In the genomic region with DNA sequence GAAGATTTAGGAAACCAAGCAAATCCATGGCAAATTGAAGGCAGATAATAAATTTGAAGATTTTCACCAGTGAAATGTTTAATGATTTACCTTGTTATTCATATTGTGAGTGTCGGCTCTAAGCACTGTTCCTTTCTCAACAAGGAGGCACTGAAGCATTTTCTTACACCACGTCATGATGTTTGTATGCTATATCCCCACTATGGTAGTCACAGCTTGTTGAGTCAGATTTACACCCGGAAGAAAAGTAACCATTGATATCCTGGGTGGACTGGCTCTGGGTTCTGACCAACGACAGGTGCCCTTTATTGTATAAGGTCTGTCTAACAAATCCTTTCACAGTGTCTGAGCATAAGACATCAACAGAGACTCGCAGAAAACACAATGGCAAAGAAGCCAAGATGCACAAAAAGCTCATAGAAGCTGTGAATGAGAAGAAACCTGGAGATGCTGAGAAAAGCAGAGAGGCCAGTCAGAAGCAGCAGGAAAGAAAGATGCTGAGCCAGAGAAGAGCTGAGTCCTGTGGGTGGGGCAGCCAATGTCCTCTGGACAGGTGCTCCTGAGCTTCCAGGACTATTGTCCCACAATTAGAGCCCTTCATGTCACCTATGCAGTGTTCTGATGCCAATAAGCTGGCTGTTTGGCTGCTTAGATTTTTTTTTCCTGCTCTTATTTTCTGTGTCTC, we compare ENCODE assay signal across 26 cellular contexts. TPM values are rescaled to one million over a fixed set of nuclear protein-coding genes. Genes with fewer than 3 reads are reported as not detected.
DNase-seq lines count a peak whose midpoint lies in the region; ATAC-seq and TF ChIP-seq lines count a peak whose summit lies in the region.
"Had no signal": no experiment of that assay in that cellular context is flagged by ENCODE, and none has a peak within 500 bp of the region (broad histone marks: within the 10 kb centered on the region; RNA-seq: fewer than 3 reads in every experiment).

No MANE protein-coding gene starts in this region.

- H4K20me1 ChIP-seq in mammary epithelial cell (ENCODE audit: insufficient read depth, low read length) (no peaks in the 10 kb centered on the region), PC-3 (ENCODE audit: low read length) (no peaks in the 10 kb centered on the region)
- H4K20me1 ChIP-seq: BLaER1 treated with 17β-estradiol and CSF1 and Interleukin-3, amounts not matched to agents 10 nM and 100 nM had no signal

- TF ChIP-seq CTCF in MCF 10A (IDR thresholded peaks at IDR 0.05; ENCODE audit: unreplicated experiment) = no peak
- no peak for TF ChIP-seq CTCF in mammary epithelial cell (conservative IDR thresholded peaks at IDR 0.05 in 1 of 2, IDR thresholded peaks at IDR 0.05 in 1 of 2; ENCODE audit: extremely low read depth in 1 of 2, insufficient read depth in 1 of 2, low read depth in 1 of 2, low read length in 2 of 2)
- no peak for TF ChIP-seq CTCF in PC-3 (conservative IDR thresholded peaks at IDR 0.05; ENCODE audit: low read depth, low read length)
- no peak for TF ChIP-seq CTCF in choroid plexus epithelial cell (conservative IDR thresholded peaks at IDR 0.05; ENCODE audit: low read depth, low read length)
- no peak for TF ChIP-seq CTCF in heart left ventricle (IDR thresholded peaks at IDR 0.05)

- peaks cover 25% of the 10 kb centered on the region for H3K4me1 ChIP-seq in mammary epithelial cell (ENCODE audit: insufficient read depth, low read length)
- H3K4me1 ChIP-seq in PC-3 (ENCODE audit: insufficient read depth, low read length) = peaks cover 30% of the 10 kb centered on the region
- peaks cover 0 to 3% (median 0%) of the 10 kb centered on the region in 12 donors for H3K4me1 ChIP-seq in heart left ventricle
- H3K4me1 ChIP-seq: parathyroid adenoma had no signal

- H3K9me2 ChIP-seq in PC-3 (replicated peaks; ENCODE audit: low read length) = no peaks in the 10 kb centered on the region

- H3K27ac ChIP-seq in mammary epithelial cell (ENCODE audit: insufficient read depth, low read depth, low read length) (no peak overlapping the region), PC-3 (ENCODE audit: low read length) (peak overlapping the region; percentile 64), heart left ventricle (no peak overlapping the region)
- H3K27ac ChIP-seq: coronary artery, parathyroid adenoma, SK-N-MC had no signal

- no peak overlapping the region for H2AFZ ChIP-seq in mammary epithelial cell (ENCODE audit: low read depth, low read length)
- H2AFZ ChIP-seq in PC-3 (ENCODE audit: low read length) = peak overlapping the region; percentile 35; the same call in 1 of the 2 replicates
- H2AFZ ChIP-seq: parathyroid adenoma had no signal

- no peaks in the 10 kb centered on the region for H3K36me3 Mint-ChIP-seq in MCF 10A (ENCODE audit: insufficient read depth, unreplicated experiment)
- no peaks in the 10 kb centered on the region for H3K36me3 Mint-ChIP-seq in T-cell
- H3K36me3 Mint-ChIP-seq: activated naive CD4-positive, alpha-beta T cell treated with anti-CD3 and anti-CD28 coated beads, Interleukin-2, amount 50 U/mL, for 72 hours; natural killer cell treated with Interleukin-12 subunit alpha and Interleukin-12 subunit beta and Interleukin-15 and Interleukin-18, amount 100 ng/mL, for 72 hours; type B pancreatic cell had no signal

- no peaks in the 10 kb centered on the region for H3K79me2 ChIP-seq in mammary epithelial cell (ENCODE audit: insufficient read depth, low read length)
- no peaks in the 10 kb centered on the region for H3K79me2 ChIP-seq in PC-3 (ENCODE audit: low read length)
- H3K79me2 ChIP-seq: parathyroid adenoma had no signal

- H3K27me3 ChIP-seq in mammary epithelial cell (ENCODE audit: insufficient read depth, low read length) (no peaks in the 10 kb centered on the region), PC-3 (ENCODE audit: low read length) (no peaks in the 10 kb centered on the region), heart left ventricle (no peaks in the 10 kb centered on the region)
- H3K27me3 ChIP-seq: BLaER1 treated with 17β-estradiol and CSF1 and Interleukin-3, amounts not matched to agents 10 nM and 100 nM had no signal

- dilution Hi-C loops in mammary epithelial cell (cut with HindIII; ENCODE audit: low sequenced_read_pairs) = no loop called here

- ATAC-seq in PC-3 (peak; percentile 98), heart left ventricle (no peak), T-cell (replicated peaks in 1 of 4) (no peak)
- ATAC-seq in stimulated activated naive CD8-positive, alpha-beta T cell treated with anti-CD3 and anti-CD28 coated beads, Interleukin-15, Interleukin-2, amounts not matched to agents 100 U/mL and 50 U/mL, for 24 hours = no peak
- no peak for ATAC-seq in activated CD4-positive, CD25-positive, alpha-beta regulatory T cell treated with anti-CD3 and anti-CD28 coated beads, Interleukin-2, amount 50 U/mL, for 24 hours
- ATAC-seq: activated naive CD4-positive, alpha-beta T cell treated with anti-CD3 and anti-CD28 coated beads, Interleukin-2, amount 50 U/mL, for 72 hours; natural killer cell treated with Interleukin-12 subunit alpha and Interleukin-12 subunit beta and Interleukin-15 and Interleukin-18, amount 100 ng/mL, for 72 hours had no signal

- DNase-seq in MCF 10A (ENCODE audit: unreplicated experiment) = peak; percentile 58
- no peak for DNase-seq in mammary epithelial cell
- peak; percentile 87 for DNase-seq in PC-3
- peak; percentile 58 for DNase-seq in choroid plexus epithelial cell (ENCODE audit: low read depth)
- no peak for DNase-seq in heart left ventricle
- DNase-seq in stimulated activated naive CD8-positive, alpha-beta T cell treated with anti-CD3 and anti-CD28 coated beads, Interleukin-15, Interleukin-2, amounts not matched to agents 100 U/mL and 50 U/mL, for 24 hours = no peak
- no peak for DNase-seq in T-cell
- DNase-seq: activated CD4-positive, CD25-positive, alpha-beta regulatory T cell treated with anti-CD3 and anti-CD28 coated beads, Interleukin-2, amount 50 U/mL, for 72 hours; foreskin melanocyte; NCI-H1048; NCI-H2081 treated with DMSO at 0.1 percent for 48 hours; NCI-H526; OCI-M1; stimulated activated CD4-positive, alpha-beta T cell treated with anti-CD3 and anti-CD28 coated beads, Interleukin-1b, Interleukin-23, amount 100 ng/mL, for 48 hours; T-helper 9 cell had no signal

- BruUV-seq in MCF 10A (replicated peaks; lab: Mats Ljungman, UMichigan) (no TSS peak), mammary epithelial cell (replicated peaks; lab: Mats Ljungman, UMichigan) (no TSS peak), PC-3 (replicated peaks; lab: Mats Ljungman, UMichigan) (no TSS peak)

- no peak overlapping the region for H3K4me3 Mint-ChIP-seq in MCF 10A (ENCODE audit: unreplicated experiment)
- H3K4me3 Mint-ChIP-seq in T-cell = no peak overlapping the region
- H3K4me3 Mint-ChIP-seq: activated T-helper 1 cell treated with anti-CD3 and anti-CD28 coated beads, Interleukin-12 subunit alpha, Interleukin-12 subunit beta, Interleukin-2, Interleukin-4 antibody, amounts not matched to agents 30 ng/mL and 10 ng/mL and 1 ng/mL, durations not matched to agents 14 hours and 24 hours and 36 hours; natural killer cell treated with Interleukin-12 subunit alpha and Interleukin-12 subunit beta and Interleukin-15 and Interleukin-18, amount 100 ng/mL, for 72 hours; stimulated activated naive CD8-positive, alpha-beta T cell treated with anti-CD3 and anti-CD28 coated beads, Interleukin-15, Interleukin-2, amounts not matched to agents 100 ng/mL and 50 ng/mL, for 24 hours; type B pancreatic cell had no signal

- no peak overlapping the region for H3K4me2 ChIP-seq in mammary epithelial cell (ENCODE audit: insufficient read depth, low read depth, low read length)
- peak overlapping the region; percentile 52 for H3K4me2 ChIP-seq in PC-3 (ENCODE audit: low read length)

- H3K27me3 Mint-ChIP-seq in MCF 10A (ENCODE audit: insufficient read depth, unreplicated experiment) (no peaks in the 10 kb centered on the region), T-cell (peaks cover 13 to 25% of the 10 kb centered on the region in 2 donors)
- H3K27me3 Mint-ChIP-seq: type B pancreatic cell had no signal

- TF ChIP-seq POLR2A in heart left ventricle (IDR thresholded peaks at IDR 0.05) = no peak

- peaks cover 40% of the 10 kb centered on the region for H3K4me1 Mint-ChIP-seq in MCF 10A (ENCODE audit: insufficient read depth, unreplicated experiment)
- no peaks in the 10 kb centered on the region for H3K4me1 Mint-ChIP-seq in T-cell

- no peak overlapping the region for H3K9ac ChIP-seq in mammary epithelial cell (ENCODE audit: insufficient read depth, low read length)
- H3K9ac ChIP-seq in PC-3 (ENCODE audit: low read length) = peak overlapping the region; percentile 1; the same call in 1 of the 2 replicates
- H3K9ac ChIP-seq: parathyroid adenoma had no signal

- intact Hi-C loops in MCF 10A (cut with micrococcal nuclease) (no loop called here), mammary epithelial cell (cut with micrococcal nuclease) (no loop called here), PC-3 (cut with micrococcal nuclease) (no loop called here), heart left ventricle (cut with DNase I) (no loop called here)

- in situ Hi-C loops in mammary epithelial cell (cut with MboI; ENCODE audit: low sequenced_read_pairs in 2 of 2) = no loop called here

- H3K36me3 ChIP-seq in mammary epithelial cell (ENCODE audit: insufficient read depth, low read length) (no peaks in the 10 kb centered on the region), PC-3 (ENCODE audit: low read depth, low read length) (no peaks in the 10 kb centered on the region), heart left ventricle (no peaks in the 10 kb centered on the region)
- H3K36me3 ChIP-seq: BLaER1 treated with 17β-estradiol and CSF1 and Interleukin-3, amounts not matched to agents 10 nM and 100 nM; HAP-1 had no signal

- H3K9me3 Mint-ChIP-seq in MCF 10A (ENCODE audit: unreplicated experiment) = no peaks in the 10 kb centered on the region
- H3K9me3 Mint-ChIP-seq in T-cell = no peaks in the 10 kb centered on the region
- H3K9me3 Mint-ChIP-seq: activated naive CD4-positive, alpha-beta T cell treated with anti-CD3 and anti-CD28 coated beads, Interleukin-2, amount 50 U/mL, for 72 hours; activated T-helper 1 cell treated with anti-CD3 and anti-CD28 coated beads, Interleukin-12 subunit alpha, Interleukin-12 subunit beta, Interleukin-2, Interleukin-4 antibody, amounts not matched to agents 30 ng/mL and 10 ng/mL and 1 ng/mL, durations not matched to agents 14 hours and 24 hours and 36 hours; natural killer cell treated with Interleukin-12 subunit alpha and Interleukin-12 subunit beta and Interleukin-15 and Interleukin-18, amount 100 ng/mL, for 72 hours; stimulated activated naive CD8-positive, alpha-beta T cell treated with anti-CD3 and anti-CD28 coated beads, Interleukin-15, Interleukin-2, amounts not matched to agents 100 ng/mL and 50 ng/mL, for 24 hours; type B pancreatic cell had no signal

- H3K9me3 ChIP-seq in mammary epithelial cell (replicated peaks; ENCODE audit: insufficient read depth, low read length) (no peaks in the 10 kb centered on the region), PC-3 (ENCODE audit: low read length) (no peaks in the 10 kb centered on the region), heart left ventricle (no peaks in the 10 kb centered on the region)
- H3K9me3 ChIP-seq: HAP-1 had no signal

- peak overlapping the region; percentile 90 for H3K27ac Mint-ChIP-seq in MCF 10A (ENCODE audit: low read depth, unreplicated experiment)
- no peak overlapping the region for H3K27ac Mint-ChIP-seq in T-cell
- H3K27ac Mint-ChIP-seq: activated naive CD4-positive, alpha-beta T cell treated with anti-CD3 and anti-CD28 coated beads, Interleukin-2, amount 50 U/mL, for 72 hours; activated T-helper 1 cell treated with anti-CD3 and anti-CD28 coated beads, Interleukin-12 subunit alpha, Interleukin-12 subunit beta, Interleukin-2, Interleukin-4 antibody, amounts not matched to agents 30 ng/mL and 10 ng/mL and 1 ng/mL, durations not matched to agents 14 hours and 24 hours and 36 hours; natural killer cell treated with Interleukin-12 subunit alpha and Interleukin-12 subunit beta and Interleukin-15 and Interleukin-18, amount 100 ng/mL, for 72 hours; stimulated activated naive CD8-positive, alpha-beta T cell treated with anti-CD3 and anti-CD28 coated beads, Interleukin-15, Interleukin-2, amounts not matched to agents 100 ng/mL and 50 ng/mL, for 24 hours; type B pancreatic cell had no signal

- 98% methylated on average over 5 of the region's 5 CpGs for WGBS in mammary epithelial cell (ENCODE audit: low coverage, missing lambda C conversion rate)
- 90 to 95% (median 95%) methylated on average over 5 of the region's 5 CpGs for WGBS in heart left ventricle, 4 donors

- H3K4me3 ChIP-seq in mammary epithelial cell (replicated peaks in 1 of 3; ENCODE audit: insufficient read depth in 1 of 3, low read depth in 2 of 3, low read length in 3 of 3) (no peak overlapping the region), PC-3 (ENCODE audit: low read length) (no peak overlapping the region; the same call in 1 of the 2 replicates), choroid plexus epithelial cell (ENCODE audit: low read depth, low read length) (no peak overlapping the region), heart left ventricle (no peak overlapping the region)
- H3K4me3 ChIP-seq: BLaER1 treated with 17β-estradiol and CSF1 and Interleukin-3, amounts not matched to agents 10 nM and 100 nM; coronary artery; HAP-1; SK-N-MC had no signal

- POLR2A ChIA-PET in MCF 10A (lab: Yijun Ruan, JAX) (interaction anchor here (0.8 to 2.7 kb wide), 6 partner anchors 10 to 225 kb away, joined by 3 to 10 read pairs (median 4); a partner anchor contains a TSS), PC-3 (lab: Charles Lee; ENCODE audit: unreplicated experiment) (no interaction called here), T-cell (lab: Charles Lee) (interaction anchor here in 1 of 2 donors (0.7 kb wide), 1 partner anchor 44 kb away, joined by 5 read pairs; no protein-coding TSS in a partner anchor)

- H3F3A ChIP-seq in PC-3 (ENCODE audit: low read length, unreplicated experiment) = no peaks in the 10 kb centered on the region

- CTCF ChIA-PET in MCF 10A (lab: Yijun Ruan, JAX) = interaction anchor here (0.7 to 1.0 kb wide), 3 partner anchors 17 to 92 kb away, joined by 3 to 5 read pairs (median 3); no protein-coding TSS in a partner anchor
- CTCF ChIA-PET in mammary epithelial cell (lab: Charles Lee; ENCODE audit: low non-redundant PET) = no interaction called here
- CTCF ChIA-PET in PC-3 (lab: Charles Lee) = no interaction called here
- CTCF ChIA-PET in T-cell (lab: Charles Lee) = no interaction called here

RNA-seq across cellular contexts. Expression of a gene that starts 49.7 kb away (rescaled TPM):
- 100 TPM in 2 replicates for total RNA-seq in MCF 10A (2022)
- total RNA-seq in mammary epithelial cell = 100 to 1,000 TPM; 107 to 221 TPM
- 19.8 TPM for polyA plus RNA-seq in mammary epithelial cell
- polyA minus RNA-seq in mammary epithelial cell = 51.0 TPM
- 46.4 and 62.1 TPM in 2 replicates for total RNA-seq in PC-3 (2014; rRNA removed)
- total RNA-seq in heart left ventricle = 100 to 1,000 TPM; 141 to 277 (median 254) TPM
- polyA plus RNA-seq in heart left ventricle = 10 to 100 TPM; 21.0 to 55.2 TPM
- total RNA-seq in T-cell = 10 to 100 TPM; 43.1 to 69.3 (median 60.9) TPM

Comparison
In these comparisons a context has a peak if more than half of its experiments do, and no peak if none do; other contexts are left out.
1. DNase-seq: peak in MCF 10A (single experiment), PC-3 (single experiment) and choroid plexus epithelial cell (single experiment); none in mammary epithelial cell (single experiment), heart left ventricle (0 of 5), stimulated activated naive CD8-positive, alpha-beta T cell treated with anti-CD3 and anti-CD28 coated beads, Interleukin-15, Interleukin-2, amounts not matched to agents 100 U/mL and 50 U/mL, for 24 hours (single experiment) and T-cell (0 of 34).